Comparison of ENCODE assay signal across 10 cellular contexts in genomic region chr2:128260239-128261138, GRCh38. TPM values are rescaled to one million over a fixed set of nuclear protein-coding genes. Genes with fewer than 3 reads are reported as not detected.
DNase-seq lines count a peak whose midpoint lies in the region; ATAC-seq lines count a peak whose summit lies in the region.
"Had no signal": no experiment of that assay in that cellular context is flagged by ENCODE, and none has a peak within 500 bp of the region (broad histone marks: within the 10 kb centered on the region; RNA-seq: fewer than 3 reads in every experiment).

No MANE protein-coding gene starts in this region.

- no peaks in the 10 kb centered on the region for H3K79me1 ChIP-seq in mesendoderm (ENCODE audit: low read length)

- POLR2A ChIA-PET in activated CD4-positive, alpha-beta T cell treated with anti-CD3 and anti-CD28 coated beads, Interleukin-2, amount 10 ng/mL, durations not matched to agents 7 days and 5 days (lab: Charles Lee): no interaction called here

- H3K27me3 Mint-ChIP-seq in activated CD4-positive, alpha-beta T cell treated with anti-CD3 and anti-CD28 coated beads, Interleukin-2, amount 10 ng/mL, durations not matched to agents 7 days and 5 days: peaks cover 14% of the 10 kb centered on the region

- ATAC-seq in HG02884 (IDR thresholded peaks at IDR 0.05; ENCODE audit: unreplicated experiment): no peak
- ATAC-seq in GM21737 (IDR thresholded peaks at IDR 0.05; ENCODE audit: unreplicated experiment): no peak
- ATAC-seq: naive thymus-derived CD8-positive, alpha-beta T cell had no signal

- no peak overlapping the region for H3K27ac Mint-ChIP-seq in activated CD4-positive, alpha-beta T cell treated with anti-CD3 and anti-CD28 coated beads, Interleukin-2, amount 10 ng/mL, durations not matched to agents 7 days and 5 days
- H3K27ac Mint-ChIP-seq: naive thymus-derived CD8-positive, alpha-beta T cell had no signal

- H3K27me3 ChIP-seq in mesendoderm (ENCODE audit: insufficient read depth, low read length, poor library complexity): no peaks in the 10 kb centered on the region
- H3K27me3 ChIP-seq: BLaER1 treated with 17β-estradiol and CSF1 and Interleukin-3, amounts not matched to agents 10 nM and 100 nM had no signal

- DNase-seq in A172 (ENCODE audit: low spot score): peak; percentile 52
- peak; percentile 19 for DNase-seq in NCI-H460 (ENCODE audit: extremely low read depth, low read depth)
- DNase-seq in epithelial cell of prostate (ENCODE audit: low read depth, low spot score): peak; percentile 53
- peak; percentile 94 for DNase-seq in mesendoderm
- DNase-seq in activated CD4-positive, alpha-beta T cell treated with anti-CD3 and anti-CD28 coated beads, Interleukin-2, amount 10 ng/mL, durations not matched to agents 7 days and 5 days: no peak
- no peak for DNase-seq in COLO668 (lab: John Stamatoyannopoulos, UW; ENCODE audit: unreplicated experiment)

- no peak overlapping the region for H3K23ac ChIP-seq in mesendoderm (ENCODE audit: low read length)

- H3K36me3 ChIP-seq in mesendoderm (ENCODE audit: control insufficient read depth, insufficient read depth, low read length): no peaks in the 10 kb centered on the region

- no peak overlapping the region for H4K5ac ChIP-seq in mesendoderm (ENCODE audit: low read length)

- peak overlapping the region; percentile 31 for H3K9ac ChIP-seq in mesendoderm (ENCODE audit: low read length)
- H3K9ac ChIP-seq: BLaER1 treated with 17β-estradiol and CSF1 and Interleukin-3, amounts not matched to agents 10 nM and 100 nM had no signal

- no peak overlapping the region for H3K4me3 ChIP-seq in mesendoderm (ENCODE audit: low read length)
- H3K4me3 ChIP-seq: BLaER1 treated with 17β-estradiol and CSF1 and Interleukin-3, amounts not matched to agents 10 nM and 100 nM had no signal

- H2BK120ac ChIP-seq in mesendoderm (ENCODE audit: low read depth, low read length): no peak overlapping the region

- H2AK5ac ChIP-seq in mesendoderm (ENCODE audit: low read length): no peak overlapping the region

- CTCF ChIA-PET in activated CD4-positive, alpha-beta T cell treated with anti-CD3 and anti-CD28 coated beads, Interleukin-2, amount 10 ng/mL, durations not matched to agents 7 days and 5 days (lab: Charles Lee): no interaction called here

- no peaks in the 10 kb centered on the region for H3K36me3 Mint-ChIP-seq in activated CD4-positive, alpha-beta T cell treated with anti-CD3 and anti-CD28 coated beads, Interleukin-2, amount 10 ng/mL, durations not matched to agents 7 days and 5 days (ENCODE audit: low read depth)
- H3K36me3 Mint-ChIP-seq: naive thymus-derived CD8-positive, alpha-beta T cell had no signal

- peaks cover 7% of the 10 kb centered on the region for H3K4me1 ChIP-seq in mesendoderm (ENCODE audit: control insufficient read depth, low read depth, low read length)

- no CpG with 5 or more reads among the region's 24 CpGs for WGBS in mesendoderm (ENCODE audit: extremely low coverage, insufficient coverage, low lambda C conversion rate)

- no peaks in the 10 kb centered on the region for H3K9me3 Mint-ChIP-seq in activated CD4-positive, alpha-beta T cell treated with anti-CD3 and anti-CD28 coated beads, Interleukin-2, amount 10 ng/mL, durations not matched to agents 7 days and 5 days
- H3K9me3 Mint-ChIP-seq: naive thymus-derived CD8-positive, alpha-beta T cell had no signal

- H3K79me2 ChIP-seq in mesendoderm (ENCODE audit: control insufficient read depth, insufficient read depth, low read length): no peaks in the 10 kb centered on the region

- no peaks in the 10 kb centered on the region for H3K4me1 Mint-ChIP-seq in activated CD4-positive, alpha-beta T cell treated with anti-CD3 and anti-CD28 coated beads, Interleukin-2, amount 10 ng/mL, durations not matched to agents 7 days and 5 days

- peak overlapping the region; percentile 53 for H3K18ac ChIP-seq in mesendoderm (ENCODE audit: low read length)

- H3K4me3 Mint-ChIP-seq in activated CD4-positive, alpha-beta T cell treated with anti-CD3 and anti-CD28 coated beads, Interleukin-2, amount 10 ng/mL, durations not matched to agents 7 days and 5 days: no peak overlapping the region
- H3K4me3 Mint-ChIP-seq: naive thymus-derived CD8-positive, alpha-beta T cell had no signal

- H3K56ac ChIP-seq in mesendoderm (ENCODE audit: low read length): peak overlapping the region; percentile 66

- H3K27ac ChIP-seq in epithelial cell of prostate (peak overlapping the region; percentile 13), mesendoderm (ENCODE audit: low read depth, low read length) (peak overlapping the region; percentile 61)
- H3K27ac ChIP-seq: BLaER1 treated with 17β-estradiol and CSF1 and Interleukin-3, amounts not matched to agents 10 nM and 100 nM had no signal

- no peak overlapping the region for H3K4me2 ChIP-seq in mesendoderm (ENCODE audit: low read length)
- H3K4me2 ChIP-seq: BLaER1 treated with 17β-estradiol and CSF1 and Interleukin-3, amounts not matched to agents 10 nM and 100 nM had no signal

- H2BK15ac ChIP-seq in mesendoderm (replicated peaks; ENCODE audit: low read depth): no peak overlapping the region

- H4K8ac ChIP-seq in mesendoderm (ENCODE audit: low read depth, low read length): no peak overlapping the region

- no peak overlapping the region for H3K4ac ChIP-seq in mesendoderm (ENCODE audit: low read depth, low read length)

- H2BK5ac ChIP-seq in mesendoderm (ENCODE audit: low read length): no peak overlapping the region

RNA-seq across cellular contexts. Expression of gene HS6ST1, which starts 58.2 kb away (rescaled TPM):
- total RNA-seq in A172 (2014; rRNA removed; shearing (Covaris generic)): 33.7 and 45.8 TPM in 2 replicates
- 15.6 and 17.1 TPM in 2 replicates for total RNA-seq in NCI-H460 (2014; rRNA removed; shearing (Covaris generic))
- polyA plus RNA-seq in NCI-H460 (2014; cell fraction: nucleus; rRNA removed): 18.1 and 21.5 TPM in 2 replicates
- 29.4 TPM for polyA plus RNA-seq in mesendoderm (2013, experiment 1 of 2)
- 29.5 TPM for polyA plus RNA-seq in mesendoderm (2013, experiment 2 of 2)
- 1 to 10 TPM; 7.9 to 8.4 TPM for total RNA-seq in activated CD4-positive, alpha-beta T cell treated with anti-CD3 and anti-CD28 coated beads, Interleukin-2, amount 10 ng/mL, durations not matched to agents 7 days and 5 days

Comparison
In these comparisons a context has a peak if more than half of its experiments do, and no peak if none do; other contexts are left out.
1. DNase-seq: peak in A172 (single experiment), NCI-H460 (single experiment), epithelial cell of prostate (single experiment) and mesendoderm (single experiment); none in activated CD4-positive, alpha-beta T cell treated with anti-CD3 and anti-CD28 coated beads, Interleukin-2, amount 10 ng/mL, durations not matched to agents 7 days and 5 days (single experiment) and COLO668 (single experiment).